Comparison of ENCODE assay signal across 23 cellular contexts in the genomic region with DNA sequence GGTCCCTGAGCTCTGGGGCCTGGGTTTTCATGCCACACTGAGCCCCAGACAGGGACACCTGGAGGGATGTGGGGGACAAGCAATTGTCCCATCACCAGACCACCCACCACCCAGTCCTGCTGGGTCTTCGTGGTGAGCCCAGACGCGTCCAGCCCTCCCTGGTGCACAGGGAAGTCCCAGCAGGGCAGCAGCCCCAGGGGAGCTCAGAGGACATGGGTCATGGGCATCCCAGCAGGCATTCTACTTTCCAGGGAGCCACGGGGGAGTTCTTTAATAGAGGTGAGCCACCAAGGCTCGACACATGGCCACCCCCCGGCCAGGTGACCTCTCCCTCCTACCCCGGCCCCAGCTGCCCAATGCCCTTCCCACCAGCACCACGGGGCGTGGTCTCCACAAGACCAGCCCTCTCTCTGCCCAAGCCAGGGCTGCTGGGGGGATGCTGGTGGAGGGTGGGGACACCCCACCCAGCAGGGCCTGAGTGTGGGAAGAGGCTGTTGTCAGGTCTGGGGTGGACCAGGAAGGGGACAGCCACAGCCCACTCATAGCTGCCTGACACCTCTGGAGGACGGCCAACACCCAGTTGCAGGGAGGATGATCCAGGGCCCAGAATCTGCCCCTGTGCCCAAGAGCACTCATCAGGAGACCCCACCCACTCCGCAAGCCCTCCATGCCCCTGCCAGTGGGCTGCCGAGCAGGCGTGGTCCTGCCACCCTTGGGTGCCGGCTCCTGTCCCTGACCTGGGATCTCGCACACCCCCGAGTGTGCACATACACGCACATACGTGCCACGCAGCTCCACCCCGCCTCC.
"Had no signal": no experiment of that assay in that cellular context is flagged by ENCODE, and none has a peak within 500 bp of the region (broad histone marks: within the 10 kb centered on the region; RNA-seq: fewer than 3 reads in every experiment).

No MANE protein-coding gene starts in this region.

- H3K4me1 ChIP-seq: neural progenitor cell, parathyroid adenoma, transverse colon had no signal

- H3K27me3 ChIP-seq: esophagus muscularis mucosa, gastroesophageal sphincter, hepatocyte, neural progenitor cell, sigmoid colon, stomach, transverse colon had no signal

- DNase-seq: effector memory CD8-positive, alpha-beta T cell; foreskin fibroblast; kidney; left cardiac atrium; left ventricle myocardium inferior; lower lobe of right lung; natural killer cell; occipital lobe; sigmoid colon; stimulated activated CD4-positive, alpha-beta T cell treated with anti-CD3 and anti-CD28 coated beads, Interleukin-2, amount 100 ng/mL, for 24 hours; stimulated activated CD4-positive, alpha-beta T cell treated with anti-CD3 and anti-CD28 coated beads, Interleukin-4, amount 100 ng/mL, for 4 hours; stimulated activated naive CD4-positive, alpha-beta T cell; stomach; transverse colon had no signal

- H3K27ac ChIP-seq: epithelial cell of prostate, hepatocyte, left ventricle myocardium inferior, lower lobe of right lung, neural progenitor cell, parathyroid adenoma, prostate gland, sigmoid colon, skin epidermis, stomach, thoracic aorta, transverse colon had no signal

- H3K9ac ChIP-seq: neural progenitor cell, parathyroid adenoma had no signal

- H3K4me2 ChIP-seq: hepatocyte, neural progenitor cell had no signal

- H3K9me3 ChIP-seq: esophagus muscularis mucosa, gastroesophageal sphincter, left ventricle myocardium inferior, lower lobe of right lung, prostate gland, sigmoid colon, stomach, thoracic aorta, transverse colon had no signal

- H3K4me3 ChIP-seq: esophagus muscularis mucosa, gastroesophageal sphincter, hepatocyte, left ventricle myocardium inferior, lower lobe of right lung, neural progenitor cell, prostate gland, sigmoid colon, skin epidermis, stomach, thoracic aorta, transverse colon had no signal

- H3K36me3 ChIP-seq: neural progenitor cell, prostate gland, transverse colon had no signal
